11 cellular contexts compared by ENCODE assay signal in the genomic region with DNA sequence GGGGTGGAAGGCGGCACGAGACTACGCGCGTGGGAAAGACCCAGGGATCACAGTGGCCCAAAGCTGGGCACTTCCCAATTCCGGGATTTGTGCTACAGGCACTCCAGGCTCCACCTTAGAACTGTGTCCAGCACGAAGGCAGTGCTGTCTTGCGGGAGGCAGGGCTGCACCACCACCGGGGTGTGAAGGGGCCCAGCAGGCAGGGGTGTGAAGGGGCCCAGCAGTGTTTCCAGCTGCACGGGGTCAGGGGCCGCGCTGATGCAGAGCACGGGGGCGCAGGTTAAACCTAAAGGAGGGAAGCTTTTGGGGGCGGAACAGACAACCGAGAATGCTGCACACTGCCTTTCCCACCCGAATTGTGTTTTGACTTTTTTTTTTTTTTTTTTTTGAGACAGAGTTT. TPM values are rescaled to one million over a fixed set of nuclear protein-coding genes. Genes with fewer than 3 reads are reported as not detected.
DNase-seq lines count a peak whose midpoint lies in the region; ATAC-seq and TF ChIP-seq lines count a peak whose summit lies in the region.
"Had no signal": no experiment of that assay in that cellular context is flagged by ENCODE, and none has a peak within 500 bp of the region (broad histone marks: within the 10 kb centered on the region; RNA-seq: fewer than 3 reads in every experiment).

No MANE protein-coding gene starts in this region.

- no peak overlapping the region for H3K4me3 ChIP-seq in CD4-positive, CD25-positive, alpha-beta regulatory T cell (ENCODE audit: low read depth, low read length)
- H3K4me3 ChIP-seq in KMS-11 (IDR thresholded peaks at IDR 0.05; ENCODE audit: insufficient read depth, low read depth, low read length) = no peak overlapping the region
- peak overlapping the region in 1 of 3 experiments; percentile 53 for H3K4me3 ChIP-seq in mammary epithelial cell (replicated peaks in 1 of 3; ENCODE audit: insufficient read depth in 1 of 3, low read depth in 2 of 3, low read length in 3 of 3)

- peaks cover 15% of the 10 kb centered on the region for H3K36me3 ChIP-seq in CD4-positive, CD25-positive, alpha-beta regulatory T cell (ENCODE audit: control insufficient read depth, insufficient read depth, low read length)
- H3K36me3 ChIP-seq in KMS-11 (ENCODE audit: insufficient read depth) (peaks cover 6% of the 10 kb centered on the region; the same call in 1 of the 2 replicates), mammary epithelial cell (ENCODE audit: insufficient read depth, low read length) (peaks cover 5% of the 10 kb centered on the region)

- no TSS peak for BruUV-seq in mammary epithelial cell (replicated peaks; lab: Mats Ljungman, UMichigan)

- H3K27me3 ChIP-seq in CD4-positive, CD25-positive, alpha-beta regulatory T cell (ENCODE audit: control insufficient read depth, insufficient read depth, low read length) = no peaks in the 10 kb centered on the region
- H3K27me3 ChIP-seq in KMS-11 (ENCODE audit: insufficient read depth, low read depth) (no peaks in the 10 kb centered on the region), mammary epithelial cell (ENCODE audit: insufficient read depth, low read length) (no peaks in the 10 kb centered on the region)
- H3K27me3 ChIP-seq: thyroid gland had no signal

- peaks cover 19% of the 10 kb centered on the region for H3K4me1 ChIP-seq in CD4-positive, CD25-positive, alpha-beta regulatory T cell (ENCODE audit: control insufficient read depth, insufficient read depth, low read length, poor library complexity, severe bottlenecking)
- H3K4me1 ChIP-seq in KMS-11 (ENCODE audit: low read depth, poor library complexity, severe bottlenecking) = peaks cover 27% of the 10 kb centered on the region
- H3K4me1 ChIP-seq in mammary epithelial cell (ENCODE audit: insufficient read depth, low read length) = peaks cover 7% of the 10 kb centered on the region

- CTCF ChIA-PET in mammary epithelial cell (lab: Charles Lee; ENCODE audit: low non-redundant PET) = no interaction called here

- peaks cover 0 to 2% (median 0%) of the 10 kb centered on the region in 7 donors for H3K9me3 Mint-ChIP-seq in CD4-positive, CD25-positive, alpha-beta regulatory T cell
- no peaks in the 10 kb centered on the region for H3K9me3 Mint-ChIP-seq in nephron progenitor cell

- peak overlapping the region; percentile 55; the same call in 1 of the 2 replicates for H3K4me2 ChIP-seq in KMS-11
- peak overlapping the region; percentile 81 for H3K4me2 ChIP-seq in mammary epithelial cell (ENCODE audit: insufficient read depth, low read depth, low read length)

- dilution Hi-C loops in mammary epithelial cell (cut with HindIII; ENCODE audit: low sequenced_read_pairs) = no loop called here

- no peaks in the 10 kb centered on the region for H3K27me3 Mint-ChIP-seq in CD4-positive, CD25-positive, alpha-beta regulatory T cell
- H3K27me3 Mint-ChIP-seq in nephron progenitor cell (ENCODE audit: low read depth, poor library complexity) = peaks cover 3% of the 10 kb centered on the region

- H2AFZ ChIP-seq in KMS-11 (ENCODE audit: low read depth) (peak overlapping the region; percentile 12; the same call in 1 of the 2 replicates), mammary epithelial cell (ENCODE audit: low read depth, low read length) (no peak overlapping the region)

- no peaks in the 10 kb centered on the region for H3K9me3 ChIP-seq in CD4-positive, CD25-positive, alpha-beta regulatory T cell (ENCODE audit: control insufficient read depth in 2 of 2, low read length in 2 of 2)
- H3K9me3 ChIP-seq in mammary epithelial cell (replicated peaks; ENCODE audit: insufficient read depth, low read length) = no peaks in the 10 kb centered on the region
- H3K9me3 ChIP-seq: thyroid gland had no signal

- peaks cover 13 to 46% (median 30%) of the 10 kb centered on the region in 4 donors for H3K4me1 Mint-ChIP-seq in CD4-positive, CD25-positive, alpha-beta regulatory T cell
- H3K4me1 Mint-ChIP-seq in nephron progenitor cell = peaks cover 39% of the 10 kb centered on the region

- peak overlapping the region; percentile 17; the same call in 1 of the 2 replicates for H3K9ac ChIP-seq in KMS-11
- no peak overlapping the region for H3K9ac ChIP-seq in mammary epithelial cell (ENCODE audit: insufficient read depth, low read length)

- peak overlapping the region; percentile 90 to 97 (median 90) for H3K4me3 Mint-ChIP-seq in CD4-positive, CD25-positive, alpha-beta regulatory T cell
- peak overlapping the region; percentile 93 for H3K4me3 Mint-ChIP-seq in nephron progenitor cell

- H3K27ac Mint-ChIP-seq in CD4-positive, CD25-positive, alpha-beta regulatory T cell = peak overlapping the region; percentile 89 to 96 (median 92)
- H3K27ac Mint-ChIP-seq in nephron progenitor cell = peak overlapping the region; percentile 80

- H3K36me3 Mint-ChIP-seq in CD4-positive, CD25-positive, alpha-beta regulatory T cell = peaks cover 9% of the 10 kb centered on the region
- peaks cover 5% of the 10 kb centered on the region for H3K36me3 Mint-ChIP-seq in nephron progenitor cell (ENCODE audit: low read depth)

- in situ Hi-C loops in mammary epithelial cell (cut with MboI; ENCODE audit: low sequenced_read_pairs in 2 of 2) = no loop called here

- no peak for DNase-seq in CD4-positive, CD25-positive, alpha-beta regulatory T cell
- DNase-seq in mammary epithelial cell (no peak), nephron progenitor cell (peak; percentile 12), NCI-H1694 (lab: John Stamatoyannopoulos, UW) (no peak), inferior parietal cortex (ENCODE audit: extremely low spot score) (no peak), DMS114 treated with DMSO at 0.1 percent for 48 hours (lab: John Stamatoyannopoulos, UW; ENCODE audit: unreplicated experiment) (no peak), glomerular visceral epithelial cell (ENCODE audit: extremely low spot score) (no peak)
- DNase-seq: activated gamma-delta T cell, hippocampal formation had no signal

- no peaks in the 10 kb centered on the region for H4K20me1 ChIP-seq in KMS-11 (ENCODE audit: insufficient read depth)
- no peaks in the 10 kb centered on the region for H4K20me1 ChIP-seq in mammary epithelial cell (ENCODE audit: insufficient read depth, low read length)

- ATAC-seq in CD4-positive, CD25-positive, alpha-beta regulatory T cell (ENCODE audit: low read depth in 2 of 2) = no peak

- TF ChIP-seq CTCF in KMS-11 (conservative IDR thresholded peaks at IDR 0.05; ENCODE audit: low read depth, low read length) = no peak
- no peak for TF ChIP-seq CTCF in mammary epithelial cell (conservative IDR thresholded peaks at IDR 0.05 in 1 of 2, IDR thresholded peaks at IDR 0.05 in 1 of 2; ENCODE audit: extremely low read depth in 1 of 2, insufficient read depth in 1 of 2, low read depth in 1 of 2, low read length in 2 of 2)
- TF ChIP-seq CTCF in nephron progenitor cell (IDR thresholded peaks at IDR 0.05) = no peak

- WGBS in mammary epithelial cell (ENCODE audit: low coverage, missing lambda C conversion rate) = 94% methylated on average over 9 of the region's 17 CpGs

- intact Hi-C loops in mammary epithelial cell (cut with micrococcal nuclease) = loop anchor here (5.0 kb wide), 1 partner anchor 622 kb away; the partner anchor contains the start of genes BRD9 and TRIP13

- no peak overlapping the region for H3K27ac ChIP-seq in CD4-positive, CD25-positive, alpha-beta regulatory T cell (ENCODE audit: insufficient read depth, low read length, poor library complexity, severe bottlenecking)
- H3K27ac ChIP-seq in KMS-11 (peak overlapping the region; percentile 47; the same call in 1 of the 2 replicates), mammary epithelial cell (ENCODE audit: insufficient read depth, low read depth, low read length) (peak overlapping the region; percentile 38)

- H3K79me2 ChIP-seq in KMS-11 (ENCODE audit: insufficient read depth, low read depth) = peaks cover 32% of the 10 kb centered on the region
- peaks cover 36% of the 10 kb centered on the region for H3K79me2 ChIP-seq in mammary epithelial cell (ENCODE audit: insufficient read depth, low read length)

RNA-seq across cellular contexts. Expression of gene PDCD6, which starts 1.1 kb away (rescaled TPM):
- 55.3 TPM for total RNA-seq in CD4-positive, CD25-positive, alpha-beta regulatory T cell
- 100 to 1,000 TPM; 218 to 245 (median 231) TPM for polyA plus RNA-seq in CD4-positive, CD25-positive, alpha-beta regulatory T cell
- 100 to 1,000 TPM in 1 of 2 donors, 10 to 100 TPM in 1; 77.7 to 167 TPM for total RNA-seq in mammary epithelial cell
- 252 TPM for polyA plus RNA-seq in mammary epithelial cell
- polyA minus RNA-seq in mammary epithelial cell = 101 TPM

RNA-seq across cellular contexts. Expression of gene AHRR, which starts 51.2 kb away (rescaled TPM):
- 4.5 TPM for total RNA-seq in CD4-positive, CD25-positive, alpha-beta regulatory T cell
- polyA plus RNA-seq in CD4-positive, CD25-positive, alpha-beta regulatory T cell = under 1 TPM; 0.20 to 0.82 (median 0.62) TPM
- total RNA-seq in mammary epithelial cell = 1 to 10 TPM; 1.7 to 2.9 TPM
- 0.25 TPM for polyA plus RNA-seq in mammary epithelial cell
- 1.0 TPM for polyA minus RNA-seq in mammary epithelial cell

RNA-seq across cellular contexts. Expression of gene SDHA, which starts 52.2 kb away (rescaled TPM):
- total RNA-seq in CD4-positive, CD25-positive, alpha-beta regulatory T cell = 246 TPM
- 100 to 1,000 TPM; 211 to 290 (median 229) TPM for polyA plus RNA-seq in CD4-positive, CD25-positive, alpha-beta regulatory T cell
- 100 to 1,000 TPM in 1 of 2 donors, 10 to 100 TPM in 1; 73.8 to 197 TPM for total RNA-seq in mammary epithelial cell
- 128 TPM for polyA plus RNA-seq in mammary epithelial cell
- polyA minus RNA-seq in mammary epithelial cell = 231 TPM

RNA-seq across cellular contexts. Expression of gene CCDC127, which starts 52.4 kb away (rescaled TPM):
- total RNA-seq in CD4-positive, CD25-positive, alpha-beta regulatory T cell = 4.0 TPM
- 1 to 10 TPM; 3.2 to 5.7 (median 4.4) TPM for polyA plus RNA-seq in CD4-positive, CD25-positive, alpha-beta regulatory T cell
- 1 to 10 TPM; 4.5 to 7.4 TPM for total RNA-seq in mammary epithelial cell
- polyA plus RNA-seq in mammary epithelial cell = 3.1 TPM
- 1.8 TPM for polyA minus RNA-seq in mammary epithelial cell
